ENCODE assay signal across 20 cellular contexts in genomic region chr7:26356929-26357792, GRCh38.
DNase-seq lines count a peak whose midpoint lies in the region; ATAC-seq, FAIRE-seq and TF ChIP-seq lines count a peak whose summit lies in the region.
"Had no signal": no experiment of that assay in that cellular context is flagged by ENCODE, and none has a peak within 500 bp of the region (broad histone marks: within the 10 kb centered on the region; RNA-seq: fewer than 3 reads in every experiment).

No MANE protein-coding gene starts in this region.

- POLR2A ChIA-PET in GM12878 (lab: Charles Lee), result interaction anchor here (0.6 to 1.0 kb wide), 2 partner anchors 9 to 377 kb away, joined by 3 to 4 read pairs; no protein-coding TSS in a partner anchor
- POLR2A ChIA-PET in naive thymus-derived CD8-positive, alpha-beta T cell (lab: Charles Lee), result no interaction called here

- no peak for TF ChIP-seq CTCF in GM12878 (IDR thresholded peaks at IDR 0.05 in 2 of 3, conservative IDR thresholded peaks at IDR 0.05 in 1 of 3; ENCODE audit: control insufficient read depth in 2 of 3, extremely low read depth in 1 of 3, insufficient read depth in 1 of 3, low read depth in 3 of 3, low read length in 3 of 3)
- no peak for TF ChIP-seq CTCF in neural crest cell (conservative IDR thresholded peaks at IDR 0.05)
- no peak for TF ChIP-seq CTCF in progenitor cell of endocrine pancreas (IDR thresholded peaks at IDR 0.05; ENCODE audit: unreplicated experiment)
- TF ChIP-seq CTCF in uterus (IDR thresholded peaks at IDR 0.05), result no peak

- SMC1A ChIA-PET in GM12878 (lab: Charles Lee; ENCODE audit: uncharacterized antibody, unreplicated experiment), result interaction anchor here (1.3 to 7.3 kb wide), 4 partner anchors 8 to 464 kb away, joined by 4 to 48 read pairs (median 12); no protein-coding TSS in a partner anchor

- H3K27ac ChIP-seq in GM12878 (ENCODE audit: control insufficient read depth, insufficient read depth) (no peak overlapping the region), uterus (no peak overlapping the region)
- H3K27ac ChIP-seq: KMS-11 had no signal

- H4K20me1 ChIP-seq in GM12878 (ENCODE audit: control insufficient read depth, insufficient read depth), result no peaks in the 10 kb centered on the region

- intact Hi-C loops in GM12878 (cut with micrococcal nuclease; ENCODE audit: unreplicated experiment) (no loop called here), uterus (cut with DNase I; ENCODE audit: low total_unique reads) (loop anchor here (10.0 kb wide), 1 partner anchor 272 kb away; no protein-coding TSS in a partner anchor)

- TF ChIP-seq POLR2A in GM12878 (IDR thresholded peaks at IDR 0.05; ENCODE audit: low read depth, low read length) (no peak), uterus (IDR thresholded peaks at IDR 0.05) (no peak)

- in situ Hi-C loops in GM12878 (cut with MboI), result no loop called here

- peak overlapping the region; percentile 37 for H3K27ac Mint-ChIP-seq in activated CD8-positive, alpha-beta memory T cell treated with anti-CD3 and anti-CD28 coated beads, Interleukin-2, amount 10 ng/mL, durations not matched to agents 7 days and 5 days
- peak overlapping the region; percentile 20 for H3K27ac Mint-ChIP-seq in neural crest cell (ENCODE audit: unreplicated experiment)
- H3K27ac Mint-ChIP-seq in naive thymus-derived CD8-positive, alpha-beta T cell, result peak overlapping the region in 2 of 10 donors; percentile 42 to 55
- no peak overlapping the region for H3K27ac Mint-ChIP-seq in progenitor cell of endocrine pancreas

- H3K4me3 ChIP-seq in GM12878 (no peak overlapping the region), uterus (no peak overlapping the region)
- H3K4me3 ChIP-seq: HAP-1 had no signal

- WGBS in GM12878 (ENCODE audit: insufficient coverage, insufficient replicate concordance, low lambda C conversion rate, missing lambda C conversion rate), result 72% methylated on average over 4 of the region's 4 CpGs

- H3K9ac ChIP-seq in GM12878 (ENCODE audit: control insufficient read depth, insufficient read depth, low read length), result no peak overlapping the region
- H3K9ac ChIP-seq: KMS-11 had no signal

- H3K9me3 ChIP-seq in GM12878 (replicated peaks; ENCODE audit: control insufficient read depth, insufficient read depth, low read length), result no peaks in the 10 kb centered on the region
- H3K9me3 ChIP-seq in uterus, result no peaks in the 10 kb centered on the region
- H3K9me3 ChIP-seq: HAP-1 had no signal

- DNase-seq in activated CD8-positive, alpha-beta memory T cell treated with anti-CD3 and anti-CD28 coated beads, Interleukin-2, amount 10 ng/mL, durations not matched to agents 7 days and 5 days, result no peak
- DNase-seq in activated CD8-positive, alpha-beta memory T cell treated with anti-CD3 and anti-CD28 coated beads, Interleukin-2, amount 50 U/mL, for 4 hours, result no peak
- no peak for DNase-seq in GM12878 (ENCODE audit: low read depth, low spot score)
- DNase-seq in neural crest cell (ENCODE audit: low read depth, low spot score), result no peak
- no peak for DNase-seq in naive thymus-derived CD8-positive, alpha-beta T cell
- DNase-seq in progenitor cell of endocrine pancreas (ENCODE audit: low spot score, unreplicated experiment), result no peak
- DNase-seq in nucleus accumbens (lab: John Stamatoyannopoulos, UW), result no peak
- no peak for DNase-seq in uterus
- DNase-seq: 8988T; CD4-positive, alpha-beta memory T cell; DMS79; MV-4-11; NCI-H1694 treated with DMSO at 0.1 percent for 48 hours; NCI-H2227 treated with DMSO at 0.1 percent for 48 hours; PC-3; RPMI8226; SHP77 treated with DMSO at 0.1 percent for 48 hours had no signal

- H3K4me2 ChIP-seq in GM12878 (ENCODE audit: control insufficient read depth, insufficient read depth), result no peak overlapping the region
- H3K4me2 ChIP-seq: KMS-11 had no signal

- H3K4me1 ChIP-seq in GM12878 (ENCODE audit: control insufficient read depth, insufficient read depth, low read length) (peaks cover 3% of the 10 kb centered on the region; the same call in 1 of the 2 replicates), uterus (no peaks in the 10 kb centered on the region)
- H3K4me1 ChIP-seq: HAP-1 had no signal

- no peak for ATAC-seq in activated CD8-positive, alpha-beta memory T cell treated with anti-CD3 and anti-CD28 coated beads, Interleukin-2, amount 10 ng/mL, durations not matched to agents 7 days and 5 days
- ATAC-seq in GM12878, result no peak
- no peak for ATAC-seq in naive thymus-derived CD8-positive, alpha-beta T cell
- ATAC-seq: PC-3 had no signal

- no peaks in the 10 kb centered on the region for H3K79me2 ChIP-seq in GM12878 (ENCODE audit: control insufficient read depth, insufficient read depth, low read length)

- CTCF ChIA-PET in activated CD8-positive, alpha-beta memory T cell treated with anti-CD3 and anti-CD28 coated beads, Interleukin-2, amount 10 ng/mL, durations not matched to agents 7 days and 5 days (lab: Charles Lee), result interaction anchor here (0.7 to 1.9 kb wide), 6 partner anchors 8 to 465 kb away, joined by 3 to 12 read pairs (median 4); no protein-coding TSS in a partner anchor
- CTCF ChIA-PET in GM12878 (lab: Yijun Ruan, JAX), result interaction anchor here (0.9 to 3.1 kb wide), 7 partner anchors 8 to 460 kb away, joined by 3 to 12 read pairs (median 5); partner anchors contain the start of gene SNX10

- RAD21 ChIA-PET in GM12878 (lab: Charles Lee; ENCODE audit: unreplicated experiment), result interaction anchor here (1.6 kb wide), 1 partner anchor 266 kb away, joined by 6 read pairs; no protein-coding TSS in a partner anchor

- TF ChIP-seq RAD21 in GM12878 (IDR thresholded peaks at IDR 0.05; ENCODE audit: insufficient read depth, low read depth, low read length), result no peak

- H3K27me3 Mint-ChIP-seq in activated CD8-positive, alpha-beta memory T cell treated with anti-CD3 and anti-CD28 coated beads, Interleukin-2, amount 10 ng/mL, durations not matched to agents 7 days and 5 days, result no peaks in the 10 kb centered on the region
- H3K27me3 Mint-ChIP-seq in neural crest cell (ENCODE audit: low read depth), result no peaks in the 10 kb centered on the region
- H3K27me3 Mint-ChIP-seq in naive thymus-derived CD8-positive, alpha-beta T cell, result no peaks in the 10 kb centered on the region
- no peaks in the 10 kb centered on the region for H3K27me3 Mint-ChIP-seq in progenitor cell of endocrine pancreas
- H3K27me3 Mint-ChIP-seq: CD4-positive, alpha-beta memory T cell had no signal

- peak; percentile 31 for FAIRE-seq in GM12878 (lab: Jason Lieb, UNC)
- FAIRE-seq: D721Med had no signal

- no peaks in the 10 kb centered on the region for H3K9me3 Mint-ChIP-seq in activated CD8-positive, alpha-beta memory T cell treated with anti-CD3 and anti-CD28 coated beads, Interleukin-2, amount 10 ng/mL, durations not matched to agents 7 days and 5 days (ENCODE audit: low read depth)
- H3K9me3 Mint-ChIP-seq in neural crest cell, result no peaks in the 10 kb centered on the region
- H3K9me3 Mint-ChIP-seq in naive thymus-derived CD8-positive, alpha-beta T cell, result no peaks in the 10 kb centered on the region
- no peaks in the 10 kb centered on the region for H3K9me3 Mint-ChIP-seq in progenitor cell of endocrine pancreas (ENCODE audit: low read depth)
- H3K9me3 Mint-ChIP-seq: CD4-positive, alpha-beta memory T cell had no signal

- H3K4me3 Mint-ChIP-seq in activated CD8-positive, alpha-beta memory T cell treated with anti-CD3 and anti-CD28 coated beads, Interleukin-2, amount 10 ng/mL, durations not matched to agents 7 days and 5 days, result no peak overlapping the region
- no peak overlapping the region for H3K4me3 Mint-ChIP-seq in neural crest cell
- no peak overlapping the region for H3K4me3 Mint-ChIP-seq in naive thymus-derived CD8-positive, alpha-beta T cell
- H3K4me3 Mint-ChIP-seq in progenitor cell of endocrine pancreas (ENCODE audit: low read depth), result no peak overlapping the region

- BruUV-seq in GM12878 (replicated peaks; lab: Mats Ljungman, UMichigan), result no TSS peak

- TF ChIP-seq EP300 in GM12878 (IDR thresholded peaks at IDR 0.05; ENCODE audit: borderline replicate concordance in 1 of 2, control insufficient read depth in 1 of 2, low read depth in 2 of 2, low read length in 2 of 2), result no peak

- H3K4me1 Mint-ChIP-seq in activated CD8-positive, alpha-beta memory T cell treated with anti-CD3 and anti-CD28 coated beads, Interleukin-2, amount 10 ng/mL, durations not matched to agents 7 days and 5 days, result no peaks in the 10 kb centered on the region
- H3K4me1 Mint-ChIP-seq in neural crest cell (peaks cover 19% of the 10 kb centered on the region), progenitor cell of endocrine pancreas (ENCODE audit: low read depth) (no peaks in the 10 kb centered on the region)
- H3K4me1 Mint-ChIP-seq in naive thymus-derived CD8-positive, alpha-beta T cell, result peaks cover 0 to 14% (median 0%) of the 10 kb centered on the region in 4 donors
- H3K4me1 Mint-ChIP-seq: CD4-positive, alpha-beta memory T cell had no signal

- H3K27me3 ChIP-seq in GM12878 (replicated peaks in 1 of 2; ENCODE audit: control insufficient read depth in 2 of 2, insufficient read depth in 2 of 2, low read length in 1 of 2), result no peaks in the 10 kb centered on the region
- no peaks in the 10 kb centered on the region for H3K27me3 ChIP-seq in uterus

- H3K36me3 ChIP-seq in GM12878 (ENCODE audit: control insufficient read depth in 2 of 2, insufficient read depth in 2 of 2, low read length in 1 of 2), result no peaks in the 10 kb centered on the region
- no peaks in the 10 kb centered on the region for H3K36me3 ChIP-seq in uterus
- H3K36me3 ChIP-seq: HAP-1 had no signal

- no peak overlapping the region for H2AFZ ChIP-seq in GM12878 (ENCODE audit: control insufficient read depth, low read depth, low read length)

- H3K36me3 Mint-ChIP-seq in activated CD8-positive, alpha-beta memory T cell treated with anti-CD3 and anti-CD28 coated beads, Interleukin-2, amount 10 ng/mL, durations not matched to agents 7 days and 5 days, result peaks cover 9% of the 10 kb centered on the region
- H3K36me3 Mint-ChIP-seq in neural crest cell (ENCODE audit: low read depth) (no peaks in the 10 kb centered on the region), progenitor cell of endocrine pancreas (ENCODE audit: insufficient read depth) (no peaks in the 10 kb centered on the region)
- peaks cover 0 to 13% (median 4%) of the 10 kb centered on the region in 3 donors for H3K36me3 Mint-ChIP-seq in naive thymus-derived CD8-positive, alpha-beta T cell

TF ChIP-seq in GM12878, 131 proteins besides CTCF, POLR2A, EP300 and RAD21 (continues in another document):
- TF ChIP-seq STAT1 (conservative IDR thresholded peaks at IDR 0.05), result no peak
- no peak for TF ChIP-seq MYB (IDR thresholded peaks at IDR 0.05; ENCODE audit: borderline replicate concordance, low read depth, low read length)
